ENCODE assay signal across 11 cellular contexts in the genomic region with DNA sequence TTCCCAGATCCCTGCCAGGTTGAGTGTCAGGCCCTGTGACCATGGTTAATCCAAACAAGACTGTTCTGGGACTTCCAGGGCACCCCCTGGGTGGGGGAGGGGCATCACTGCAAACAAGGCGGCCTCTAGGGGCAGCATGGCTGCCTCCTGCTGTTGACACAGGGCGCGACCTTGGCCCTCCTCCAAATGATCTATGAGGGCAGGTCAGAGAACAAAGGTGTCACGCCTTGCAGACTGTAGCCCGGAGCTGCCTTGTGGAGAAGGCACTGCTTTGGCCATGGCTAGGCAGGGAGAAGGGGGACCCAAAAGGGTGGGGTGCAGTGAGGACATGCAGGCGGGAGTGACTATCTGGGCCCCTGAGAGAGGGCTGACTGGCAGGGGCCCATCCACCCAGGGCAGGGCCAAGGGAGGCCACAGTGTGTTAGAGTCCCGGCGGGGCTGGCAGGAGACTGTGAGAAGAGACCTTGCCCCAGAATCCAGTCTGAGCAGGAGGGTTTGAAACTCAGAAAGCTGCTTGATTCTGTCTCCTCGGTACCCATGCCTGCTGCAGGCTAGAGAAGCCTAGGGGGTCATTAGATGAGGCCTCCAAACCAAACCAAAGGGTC. TPM values are rescaled to one million over a fixed set of nuclear protein-coding genes. Genes with fewer than 3 reads are reported as not detected.
DNase-seq lines count a peak whose midpoint lies in the region; TF ChIP-seq lines count a peak whose summit lies in the region.
"Had no signal": no experiment of that assay in that cellular context is flagged by ENCODE, and none has a peak within 500 bp of the region (broad histone marks: within the 10 kb centered on the region; RNA-seq: fewer than 3 reads in every experiment).

No MANE protein-coding gene starts in this region.

- peak overlapping the region; percentile 17 for H3K27ac ChIP-seq in C4-2B
- H3K27ac ChIP-seq in Peyer's patch = peak overlapping the region in 2 of 4 donors; percentile 8 to 53
- H3K27ac ChIP-seq in coronary artery = no peak overlapping the region

- no peaks in the 10 kb centered on the region for H3K27me3 ChIP-seq in Peyer's patch

- DNase-seq in Peyer's patch (peak in 2 of 3 donors; percentile 86 to 87), iPS-NIHi7 (ENCODE audit: extremely low spot score) (peak; percentile 40), AG08396 (ENCODE audit: low spot score) (no peak), coronary artery (ENCODE audit: low spot score) (no peak), NCI-H1436 treated with DMSO at 0.1 percent for 48 hours (lab: John Stamatoyannopoulos, UW) (no peak), MV-4-11 (lab: John Stamatoyannopoulos, UW) (no peak)
- DNase-seq: activated naive CD4-positive, alpha-beta T cell treated with anti-CD3 and anti-CD28 coated beads, Interleukin-2, amount 50 U/mL, for 16 hours; NCI-H1930; stimulated activated naive B cell treated with anti-CD40 and anti-IgM and Interleukin-4, amounts not matched to agents 10 μg/mL and 1 μg/mL and 100 μg/mL, for 72 hours had no signal

- no peak overlapping the region for H3K4me3 ChIP-seq in Peyer's patch
- no peak overlapping the region for H3K4me3 ChIP-seq in coronary artery

- TF ChIP-seq CTCF in C4-2B (conservative IDR thresholded peaks at IDR 0.05) = no peak; the same call in 1 of the 2 replicates
- TF ChIP-seq CTCF in GM12872 (IDR thresholded peaks at IDR 0.05; ENCODE audit: insufficient read depth, low read depth, low read length) = 0 out of 3 replicates have a peak, but pooled peaks have one; percentile 16
- TF ChIP-seq CTCF in Peyer's patch (IDR thresholded peaks at IDR 0.05) = peak in 4 of 6 experiments; percentile 20 to 72 (median 66)
- no peak for TF ChIP-seq CTCF in coronary artery (IDR thresholded peaks at IDR 0.05)

- H3K9me3 ChIP-seq in Peyer's patch = no peaks in the 10 kb centered on the region

- TF ChIP-seq POLR2A in Peyer's patch (IDR thresholded peaks at IDR 0.05) = no peak

- no peaks in the 10 kb centered on the region for H3K36me3 ChIP-seq in Peyer's patch

- peaks cover 0 to 5% (median 2%) of the 10 kb centered on the region in 4 donors for H3K4me1 ChIP-seq in Peyer's patch

RNA-seq across cellular contexts. Expression of gene KCNC1, which starts 35.6 kb away (rescaled TPM):
- total RNA-seq in Peyer's patch = 1 to 10 TPM in 1 of 4 donors, under 1 TPM in 1, not detected in 2; 0.13 to 9.9 TPM

RNA-seq across cellular contexts. Expression of gene MYOD1, which starts 50.8 kb away (rescaled TPM):
- not detected for total RNA-seq in Peyer's patch

Comparison
In these comparisons a context has a peak if more than half of its experiments do, and no peak if none do; other contexts are left out.
1. CTCF ChIP-seq: peak in GM12872 (single experiment) and Peyer's patch (4 of 6); none in C4-2B (single experiment) and coronary artery (single experiment).
2. DNase-seq: peak in Peyer's patch (2 of 3) and iPS-NIHi7 (single experiment); none in AG08396 (single experiment), coronary artery (single experiment), NCI-H1436 treated with DMSO at 0.1 percent for 48 hours (single experiment) and MV-4-11 (single experiment).